ENCODE assay signal across 14 cellular contexts in genomic region chr3:181629701-181630100, GRCh38.
"Had no signal": no experiment of that assay in that cellular context is flagged by ENCODE, and none has a peak within 500 bp of the region (broad histone marks: within the 10 kb centered on the region; RNA-seq: fewer than 3 reads in every experiment).

No MANE protein-coding gene starts in this region.

- H3K9me3 Mint-ChIP-seq: activated CD4-positive, alpha-beta memory T cell treated with anti-CD3 and anti-CD28 coated beads for 36 hours; activated naive CD8-positive, alpha-beta T cell treated with anti-CD3 and anti-CD28 coated beads for 36 hours; activated T-cell treated with anti-CD3 and anti-CD28 coated beads, Interleukin-2, amount 50 U/mL, for 4 hours; memory B cell; nephron; stimulated activated naive CD8-positive, alpha-beta T cell treated with anti-CD3 and anti-CD28 coated beads, Interleukin-15, amount 100 ng/mL, for 72 hours had no signal

- H3K4me3 Mint-ChIP-seq: activated CD4-positive, alpha-beta memory T cell treated with anti-CD3 and anti-CD28 coated beads for 36 hours; activated naive CD8-positive, alpha-beta T cell treated with anti-CD3 and anti-CD28 coated beads for 36 hours; activated T-cell treated with anti-CD3 and anti-CD28 coated beads, Interleukin-2, amount 50 U/mL, for 4 hours; immature natural killer cell; memory B cell; nephron; stimulated activated naive CD8-positive, alpha-beta T cell treated with anti-CD3 and anti-CD28 coated beads, Interleukin-15, amount 100 ng/mL, for 72 hours had no signal

- H3K4me1 Mint-ChIP-seq: activated naive CD8-positive, alpha-beta T cell treated with anti-CD3 and anti-CD28 coated beads for 36 hours; immature natural killer cell; memory B cell; stimulated activated naive CD8-positive, alpha-beta T cell treated with anti-CD3 and anti-CD28 coated beads, Interleukin-15, amount 100 ng/mL, for 72 hours had no signal

- H3K4me1 ChIP-seq: right atrium auricular region, tibial artery, uterus had no signal

- H3K27ac Mint-ChIP-seq: activated CD4-positive, alpha-beta memory T cell treated with anti-CD3 and anti-CD28 coated beads for 36 hours; activated naive CD8-positive, alpha-beta T cell treated with anti-CD3 and anti-CD28 coated beads for 36 hours; immature natural killer cell; memory B cell; stimulated activated naive CD8-positive, alpha-beta T cell treated with anti-CD3 and anti-CD28 coated beads, Interleukin-15, amount 100 ng/mL, for 72 hours had no signal

- H3K36me3 ChIP-seq: right atrium auricular region, tibial artery, uterus had no signal

- DNase-seq: activated CD4-positive, alpha-beta memory T cell treated with anti-CD3 and anti-CD28 coated beads for 36 hours; activated gamma-delta T cell treated with Interleukin-2 at 50 U/mL for 16 hours; activated naive CD8-positive, alpha-beta T cell treated with anti-CD3 and anti-CD28 coated beads for 36 hours; activated T-cell treated with anti-CD3 and anti-CD28 coated beads, Interleukin-2, amount 50 U/mL, for 4 hours; effector memory CD4-positive, alpha-beta T cell; immature natural killer cell; stimulated activated CD4-positive, alpha-beta T cell treated with anti-CD3 and anti-CD28 coated beads, Interleukin-4, amount 100 ng/mL, for 4 hours; stimulated activated naive CD8-positive, alpha-beta T cell treated with anti-CD3 and anti-CD28 coated beads, Interleukin-15, amount 100 ng/mL, for 72 hours; tibial artery; uterus had no signal

- H3K9me3 ChIP-seq: right atrium auricular region, tibial artery, uterus had no signal

- H3K27me3 Mint-ChIP-seq: activated CD4-positive, alpha-beta memory T cell treated with anti-CD3 and anti-CD28 coated beads for 36 hours; activated naive CD8-positive, alpha-beta T cell treated with anti-CD3 and anti-CD28 coated beads for 36 hours had no signal

- H3K27ac ChIP-seq: right atrium auricular region, skin epidermis, tibial artery, uterus had no signal

- H3K4me3 ChIP-seq: right atrium auricular region, skin epidermis, tibial artery, uterus had no signal

- H3K27me3 ChIP-seq: tibial artery, uterus had no signal

- ATAC-seq: activated T-cell treated with anti-CD3 and anti-CD28 coated beads, Interleukin-2, amount 50 U/mL, for 4 hours; stimulated activated naive CD8-positive, alpha-beta T cell treated with anti-CD3 and anti-CD28 coated beads, Interleukin-15, amount 100 ng/mL, for 72 hours had no signal

- H3K36me3 Mint-ChIP-seq: activated CD4-positive, alpha-beta memory T cell treated with anti-CD3 and anti-CD28 coated beads for 36 hours; activated naive CD8-positive, alpha-beta T cell treated with anti-CD3 and anti-CD28 coated beads for 36 hours; immature natural killer cell; memory B cell had no signal
